In genomic region chr4:188405071-188405835, GRCh38 we compare ENCODE assay signal across 7 cellular contexts.
DNase-seq lines count a peak whose midpoint lies in the region; ATAC-seq, FAIRE-seq and TF ChIP-seq lines count a peak whose summit lies in the region.
"Not testable (repeated sequence)": the region's sequence is repeated elsewhere in the genome, so short reads cannot be mapped to it uniquely, and the experiment has no call there.

No MANE protein-coding gene starts in this region.

- not testable (repeated sequence) for H3K9me2 ChIP-seq in HCT116 (ENCODE audit: insufficient read depth)

- H3K9me3 ChIP-seq in HCT116 (ENCODE audit: control insufficient read depth in 1 of 2, insufficient read depth in 1 of 2, low read depth in 1 of 2, low read length in 2 of 2), result not testable (repeated sequence)

- BruUV-seq in HCT116 (replicated peaks; lab: Mats Ljungman, UMichigan), result not testable (repeated sequence)

- H3K4me3 Mint-ChIP-seq in chondrocyte (ENCODE audit: unreplicated experiment), result not testable (repeated sequence)

- intact Hi-C loops in HCT116 (cut with micrococcal nuclease), result loop anchor here (10.0 kb wide), 1 partner anchor 800 kb away; no protein-coding TSS in a partner anchor

- peak; percentile 73 for FAIRE-seq in RCC 7860 (lab: Jason Lieb, UNC)

- H3K4me1 ChIP-seq in HCT116 (ENCODE audit: control insufficient read depth in 1 of 2, insufficient read depth in 2 of 2, low read length in 2 of 2), result peaks cover 0 to 14% of the 10 kb centered on the region in 2 experiments; a peak in 2 of 4 replicates

- RAD21 ChIA-PET in HCT116 (lab: Charles Lee; ENCODE audit: low non-redundant PET in 1 of 2, low total read pairs in 2 of 2, uncharacterized antibody in 2 of 2, unreplicated experiment in 2 of 2), result not testable (repeated sequence)

- not testable (repeated sequence) for H3K9me3 Mint-ChIP-seq in chondrocyte (ENCODE audit: low read depth)

- not testable (repeated sequence) for H2AFZ ChIP-seq in HCT116 (ENCODE audit: low read depth, low read length, poor library complexity, severe bottlenecking)

- ATAC-seq in HCT116, result not testable (repeated sequence)

- H3K4me2 ChIP-seq in HCT116 (ENCODE audit: low read length), result peak overlapping the region; percentile 12

- not testable (repeated sequence) for H3K27me3 ChIP-seq in HCT116 (ENCODE audit: insufficient read depth, low read length)

- peak overlapping the region; percentile 84 for H3K27ac Mint-ChIP-seq in chondrocyte (ENCODE audit: unreplicated experiment)

- H3K9ac ChIP-seq in HCT116 (ENCODE audit: low read length), result not testable (repeated sequence)

- not testable (repeated sequence) for H3K79me2 ChIP-seq in HCT116 (ENCODE audit: insufficient read depth, low read length)

- not testable (repeated sequence) for H3K27me3 Mint-ChIP-seq in chondrocyte (ENCODE audit: low read depth)

- CTCF ChIA-PET in HCT116 (lab: Charles Lee), result not testable (repeated sequence)

- H3K36me3 ChIP-seq in HCT116 (ENCODE audit: control insufficient read depth in 1 of 2, insufficient read depth in 2 of 2, low read length in 2 of 2), result not testable (repeated sequence)

- H3K27ac ChIP-seq in HCT116 (ENCODE audit: low read depth, low read length), result not testable (repeated sequence)

- H3K36me3 Mint-ChIP-seq in chondrocyte (ENCODE audit: low read depth), result not testable (repeated sequence)

- DNase-seq in COLO829 (ENCODE audit: low spot score) (peak; percentile 90), HCT116 (ENCODE audit: low read depth, low spot score) (peak; percentile 48), RCC 7860 (ENCODE audit: low spot score) (peak; percentile 8), amniotic stem cell (lab: John Stamatoyannopoulos, UW) (peak; percentile 17), fibroblast of the conjunctiva (ENCODE audit: low read depth) (peak; percentile 49), skeletal muscle cell (ENCODE audit: low read depth) (peak; percentile 84)
- DNase-seq in chondrocyte (ENCODE audit: low spot score), result not testable (repeated sequence)

- peaks cover 42% of the 10 kb centered on the region for H3K4me1 Mint-ChIP-seq in chondrocyte (ENCODE audit: low read depth)

- not testable (repeated sequence) for H3K4me3 ChIP-seq in HCT116 (replicated peaks in 1 of 2; ENCODE audit: low read depth in 1 of 2, low read length in 2 of 2); skeletal muscle cell (ENCODE audit: low read depth, low read length)

- H4K20me1 ChIP-seq in HCT116 (ENCODE audit: insufficient read depth), result not testable (repeated sequence)

- POLR2A ChIA-PET in HCT116 (lab: Charles Lee), result not testable (repeated sequence)

- not testable (repeated sequence) for TF ChIP-seq CTCF in HCT116 (IDR thresholded peaks at IDR 0.05 in 2 of 3, conservative IDR thresholded peaks at IDR 0.05 in 1 of 3; ENCODE audit: borderline replicate concordance in 1 of 3, insufficient read depth in 1 of 3, low read depth in 2 of 3, low read length in 2 of 3); chondrocyte (IDR thresholded peaks at IDR 0.05)

- TF ChIP-seq RAD21 in HCT116 (IDR thresholded peaks at IDR 0.05; ENCODE audit: low read depth), result not testable (repeated sequence)

- TF ChIP-seq POLR2A in HCT116 (IDR thresholded peaks at IDR 0.05; ENCODE audit: borderline replicate concordance, extremely low read depth, insufficient read depth, insufficient read length), result not testable (repeated sequence)

TF ChIP-seq in HCT116, 20 proteins besides CTCF, POLR2A, EP300 and RAD21:
- TF ChIP-seq SP1 (IDR thresholded peaks at IDR 0.05; ENCODE audit: low read depth) (peak; percentile 36), JUND (IDR thresholded peaks at IDR 0.05) (peak; percentile 39; the same call in 1 of the 2 replicates), FOSL1 (IDR thresholded peaks at IDR 0.05; ENCODE audit: low read depth) (peak; percentile 62), EGR1 (IDR thresholded peaks at IDR 0.05; ENCODE audit: low read depth) (peak; percentile 95)
